In the genomic region with DNA sequence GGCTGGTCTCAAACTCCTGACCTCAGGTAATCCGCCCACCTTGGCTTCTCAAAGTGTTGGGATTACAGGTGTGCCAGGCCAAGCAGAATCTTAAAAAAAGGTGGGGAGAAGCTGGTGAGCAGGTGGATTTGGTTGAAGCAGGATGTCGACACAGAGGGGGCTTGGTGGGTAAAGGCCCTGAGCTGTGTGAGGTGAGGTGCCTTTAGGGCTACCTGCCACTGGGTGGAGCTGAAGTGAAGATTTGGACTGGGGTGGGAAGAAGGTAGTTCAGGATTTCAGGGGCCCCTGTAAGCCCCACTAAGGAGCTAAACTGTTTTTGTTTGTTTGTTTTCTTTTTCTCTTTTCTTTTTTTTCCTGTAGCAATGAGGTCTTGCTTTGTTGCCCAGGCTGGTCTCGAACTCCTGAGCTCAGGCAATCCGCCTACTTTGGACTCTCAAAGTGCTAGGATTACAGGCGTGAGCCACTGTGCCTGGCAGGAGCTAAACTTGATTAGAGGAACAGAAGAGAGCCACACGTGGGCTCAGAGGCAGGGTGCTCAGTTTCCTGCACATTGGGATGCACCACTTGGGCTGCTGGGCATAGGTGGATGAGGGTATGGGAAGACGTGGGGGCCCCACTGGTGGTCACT, we compare ENCODE assay signal across 8 cellular contexts. TPM values are rescaled to one million over a fixed set of nuclear protein-coding genes. Genes with fewer than 3 reads are reported as not detected.
DNase-seq lines count a peak whose midpoint lies in the region; ATAC-seq and TF ChIP-seq lines count a peak whose summit lies in the region.
"Had no signal": no experiment of that assay in that cellular context is flagged by ENCODE, and none has a peak within 500 bp of the region (broad histone marks: within the 10 kb centered on the region; RNA-seq: fewer than 3 reads in every experiment).

No MANE protein-coding gene starts in this region.

- ATAC-seq in GM18868 (IDR thresholded peaks at IDR 0.05; ENCODE audit: unreplicated experiment), result no peak

- no peak overlapping the region for H3K27ac ChIP-seq in effector memory CD4-positive, alpha-beta T cell (ENCODE audit: insufficient read depth, low read length, poor library complexity, severe bottlenecking)

- DNase-seq in CD1c-positive myeloid dendritic cell (ENCODE audit: extremely low spot score) (peak; percentile 8), SK-MEL-5 (ENCODE audit: low read depth, low spot score) (peak; percentile 51), kidney epithelial cell (ENCODE audit: low read depth) (no peak), GM03348 (ENCODE audit: low spot score) (no peak)
- DNase-seq in effector memory CD4-positive, alpha-beta T cell, result no peak

- in situ Hi-C loops in SK-MEL-5 (cut with HindIII; ENCODE audit: low pct_unique_long_range_greater_than_20kb, low sequenced_read_pairs), result no loop called here

- H3K36me3 ChIP-seq in kidney epithelial cell (ENCODE audit: control insufficient read depth, insufficient read depth, low read length), result no peaks in the 10 kb centered on the region
- no peaks in the 10 kb centered on the region for H3K36me3 ChIP-seq in effector memory CD4-positive, alpha-beta T cell (ENCODE audit: control insufficient read depth, insufficient read depth, low read length)

- peaks cover 4% of the 10 kb centered on the region for H3K4me1 ChIP-seq in effector memory CD4-positive, alpha-beta T cell (ENCODE audit: control insufficient read depth, insufficient read depth, low read length, poor library complexity, severe bottlenecking)

- TF ChIP-seq CTCF in GM12874 (IDR thresholded peaks at IDR 0.05; ENCODE audit: insufficient read depth, low read depth, low read length) (peak; percentile 64), kidney epithelial cell (IDR thresholded peaks at IDR 0.05; ENCODE audit: insufficient read depth, low read length, poor library complexity, severe bottlenecking) (peak; percentile 23)

- H3K9me3 ChIP-seq in effector memory CD4-positive, alpha-beta T cell (ENCODE audit: control insufficient read depth, low read length), result no peaks in the 10 kb centered on the region

- peaks cover 1% of the 10 kb centered on the region for H3K27me3 ChIP-seq in kidney epithelial cell (ENCODE audit: control insufficient read depth, insufficient read depth, low read length)
- no peaks in the 10 kb centered on the region for H3K27me3 ChIP-seq in effector memory CD4-positive, alpha-beta T cell (replicated peaks; ENCODE audit: control insufficient read depth, insufficient read depth, low read length, poor library complexity, severe bottlenecking)

- H3K4me3 ChIP-seq in kidney epithelial cell (ENCODE audit: low read depth, low read length), result no peak overlapping the region
- no peak overlapping the region for H3K4me3 ChIP-seq in effector memory CD4-positive, alpha-beta T cell (ENCODE audit: insufficient read depth, low read depth, low read length, poor library complexity, severe bottlenecking)

RNA-seq across cellular contexts. Expression of a gene that starts 6.0 kb away (rescaled TPM):
- 1.4 and 2.7 TPM in 2 replicates for total RNA-seq in SK-MEL-5 (2014; rRNA removed; shearing (Covaris generic))
- 2.4 and 3.0 TPM in 2 replicates for polyA plus RNA-seq in SK-MEL-5 (2015; cell fraction: cytosol; rRNA removed)
- polyA plus RNA-seq in SK-MEL-5 (2015; cell fraction: nucleus; rRNA removed), result 9.8 and 31.5 TPM in 2 replicates
- total RNA-seq in kidney epithelial cell, result 0.27 TPM in 1 of 2 replicates, not detected in the other

RNA-seq across cellular contexts. Expression of a gene that starts 11.4 kb away (rescaled TPM):
- 2.0 and 2.9 TPM in 2 replicates for total RNA-seq in SK-MEL-5 (2014; rRNA removed; shearing (Covaris generic))
- polyA plus RNA-seq in SK-MEL-5 (2015; cell fraction: cytosol; rRNA removed), result 5.4 and 7.3 TPM in 2 replicates
- polyA plus RNA-seq in SK-MEL-5 (2015; cell fraction: nucleus; rRNA removed), result 0.47 and 0.94 TPM in 2 replicates
- 2.3 and 2.7 TPM in 2 replicates for total RNA-seq in kidney epithelial cell
- total RNA-seq: cardiac septum had no signal

RNA-seq across cellular contexts. Expression of a gene that starts 19.0 kb away (rescaled TPM):
- 50.2 and 55.3 TPM in 2 replicates for total RNA-seq in SK-MEL-5 (2014; rRNA removed; shearing (Covaris generic))
- 54.0 and 61.7 TPM in 2 replicates for polyA plus RNA-seq in SK-MEL-5 (2015; cell fraction: cytosol; rRNA removed)
- polyA plus RNA-seq in SK-MEL-5 (2015; cell fraction: nucleus; rRNA removed), result 84.7 and 98.3 TPM in 2 replicates
- total RNA-seq in kidney epithelial cell, result 29.7 and 37.9 TPM in 2 replicates

RNA-seq across cellular contexts. Expression of a gene that starts 24.8 kb away (rescaled TPM):
- 0.03 TPM in 1 of 2 replicates, not detected in the other for total RNA-seq in SK-MEL-5 (2014; rRNA removed; shearing (Covaris generic))
- polyA plus RNA-seq in SK-MEL-5 (2015; cell fraction: cytosol; rRNA removed), result not detected in 2 replicates
- not detected in 2 replicates for polyA plus RNA-seq in SK-MEL-5 (2015; cell fraction: nucleus; rRNA removed)
- not detected in 2 replicates for total RNA-seq in kidney epithelial cell
- total RNA-seq: cardiac septum had no signal

RNA-seq across cellular contexts. Expression of a gene that starts 38.8 kb away (rescaled TPM):
- total RNA-seq in SK-MEL-5 (2014; rRNA removed; shearing (Covaris generic)), result 34.1 and 36.7 TPM in 2 replicates
- 41.5 and 53.8 TPM in 2 replicates for polyA plus RNA-seq in SK-MEL-5 (2015; cell fraction: cytosol; rRNA removed)
- polyA plus RNA-seq in SK-MEL-5 (2015; cell fraction: nucleus; rRNA removed), result 532 and 610 TPM in 2 replicates
- total RNA-seq in kidney epithelial cell, result 39.3 and 45.2 TPM in 2 replicates

Comparison
In these comparisons a context has a peak if more than half of its experiments do, and no peak if none do; other contexts are left out.
1. DNase-seq: peak in CD1c-positive myeloid dendritic cell (single experiment) and SK-MEL-5 (single experiment); none in kidney epithelial cell (single experiment), GM03348 (single experiment) and effector memory CD4-positive, alpha-beta T cell (0 of 3).